Comparison of ENCODE assay signal across 6 cellular contexts in genomic region chr11:131962818-131963217, GRCh38.
"Had no signal": no experiment of that assay in that cellular context is flagged by ENCODE, and none has a peak within 500 bp of the region (broad histone marks: within the 10 kb centered on the region; RNA-seq: fewer than 3 reads in every experiment).

No MANE protein-coding gene starts in this region.

- DNase-seq: IMR-90, KBM-7 had no signal

- H3K27ac Mint-ChIP-seq: IgD-negative memory B cell had no signal

- H3K27ac ChIP-seq: HL-60 had no signal

- H3K27me3 Mint-ChIP-seq: IgD-negative memory B cell had no signal

- H3K4me3 ChIP-seq: K562 had no signal

- H3K4me3 Mint-ChIP-seq: IgD-negative memory B cell had no signal

- ATAC-seq: HepG2, K562 had no signal
